2 cellular contexts compared by ENCODE assay signal in the genomic region with DNA sequence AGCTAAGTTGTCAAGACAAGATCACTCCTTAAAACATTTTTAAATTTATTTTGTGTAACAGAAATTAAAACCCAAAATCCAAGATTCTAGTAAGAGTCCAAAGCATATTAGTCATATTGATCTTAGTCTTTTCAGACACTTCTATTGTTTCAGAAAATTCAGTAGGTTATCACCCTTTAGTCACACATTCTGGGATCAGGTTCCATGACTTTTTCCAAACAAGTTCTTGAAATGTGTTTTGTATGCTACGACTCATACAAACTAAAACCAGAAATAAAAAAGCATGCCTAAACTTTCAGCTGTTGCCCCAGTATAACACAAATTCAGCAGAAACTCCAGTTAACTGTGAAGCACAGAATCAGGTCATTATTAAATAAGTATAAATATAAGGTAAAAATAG.
TF ChIP-seq lines count a peak whose summit lies in the region.

No MANE protein-coding gene starts in this region.

TF ChIP-seq in SK-N-SH, 30 proteins besides CTCF, POLR2A, EP300 and RAD21 (continued from another document):
- no peak for TF ChIP-seq REST (IDR thresholded peaks at IDR 0.05; ENCODE audit: low read depth, low read length)
- peak; percentile 46; the same call in 1 of the 2 replicates for TF ChIP-seq PBX3 (IDR thresholded peaks at IDR 0.05)
- peak; percentile 19; the same call in 1 of the 2 replicates for TF ChIP-seq NFIC (IDR thresholded peaks at IDR 0.05; ENCODE audit: borderline replicate concordance)
- TF ChIP-seq MAX (IDR thresholded peaks at IDR 0.05; ENCODE audit: low read depth) = 0 out of 2 replicates have a peak, but pooled peaks have one; percentile 33
- TF ChIP-seq, protein P1, sequence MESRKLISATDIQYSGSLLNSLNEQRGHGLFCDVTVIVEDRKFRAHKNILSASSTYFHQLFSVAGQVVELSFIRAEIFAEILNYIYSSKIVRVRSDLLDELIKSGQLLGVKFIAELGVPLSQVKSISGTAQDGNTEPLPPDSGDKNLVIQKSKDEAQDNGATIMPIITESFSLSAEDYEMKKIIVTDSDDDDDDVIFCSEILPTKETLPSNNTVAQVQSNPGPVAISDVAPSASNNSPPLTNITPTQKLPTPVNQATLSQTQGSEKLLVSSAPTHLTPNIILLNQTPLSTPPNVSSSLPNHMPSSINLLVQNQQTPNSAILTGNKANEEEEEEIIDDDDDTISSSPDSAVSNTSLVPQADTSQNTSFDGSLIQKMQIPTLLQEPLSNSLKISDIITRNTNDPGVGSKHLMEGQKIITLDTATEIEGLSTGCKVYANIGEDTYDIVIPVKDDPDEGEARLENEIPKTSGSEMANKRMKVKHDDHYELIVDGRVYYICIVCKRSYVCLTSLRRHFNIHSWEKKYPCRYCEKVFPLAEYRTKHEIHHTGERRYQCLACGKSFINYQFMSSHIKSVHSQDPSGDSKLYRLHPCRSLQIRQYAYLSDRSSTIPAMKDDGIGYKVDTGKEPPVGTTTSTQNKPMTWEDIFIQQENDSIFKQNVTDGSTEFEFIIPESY (IDR thresholded peaks at IDR 0.05; ENCODE audit: borderline replicate concordance, low read depth) = no peak

TF ChIP-seq in SK-N-SH treated with all-trans-retinoic acid at 6 μM for 48 hours, 23 proteins besides CTCF, POLR2A, EP300 and RAD21 (continued from another document):
- TF ChIP-seq, protein P2, sequence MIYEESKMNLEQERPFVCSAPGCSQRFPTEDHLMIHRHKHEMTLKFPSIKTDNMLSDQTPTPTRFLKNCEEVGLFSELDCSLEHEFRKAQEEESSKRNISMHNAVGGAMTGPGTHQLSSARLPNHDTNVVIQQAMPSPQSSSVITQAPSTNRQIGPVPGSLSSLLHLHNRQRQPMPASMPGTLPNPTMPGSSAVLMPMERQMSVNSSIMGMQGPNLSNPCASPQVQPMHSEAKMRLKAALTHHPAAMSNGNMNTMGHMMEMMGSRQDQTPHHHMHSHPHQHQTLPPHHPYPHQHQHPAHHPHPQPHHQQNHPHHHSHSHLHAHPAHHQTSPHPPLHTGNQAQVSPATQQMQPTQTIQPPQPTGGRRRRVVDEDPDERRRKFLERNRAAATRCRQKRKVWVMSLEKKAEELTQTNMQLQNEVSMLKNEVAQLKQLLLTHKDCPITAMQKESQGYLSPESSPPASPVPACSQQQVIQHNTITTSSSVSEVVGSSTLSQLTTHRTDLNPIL (CRISPR knock-in tag; IDR thresholded peaks at IDR 0.05; ENCODE audit: low read depth) = no peak
- TF ChIP-seq, protein P3, sequence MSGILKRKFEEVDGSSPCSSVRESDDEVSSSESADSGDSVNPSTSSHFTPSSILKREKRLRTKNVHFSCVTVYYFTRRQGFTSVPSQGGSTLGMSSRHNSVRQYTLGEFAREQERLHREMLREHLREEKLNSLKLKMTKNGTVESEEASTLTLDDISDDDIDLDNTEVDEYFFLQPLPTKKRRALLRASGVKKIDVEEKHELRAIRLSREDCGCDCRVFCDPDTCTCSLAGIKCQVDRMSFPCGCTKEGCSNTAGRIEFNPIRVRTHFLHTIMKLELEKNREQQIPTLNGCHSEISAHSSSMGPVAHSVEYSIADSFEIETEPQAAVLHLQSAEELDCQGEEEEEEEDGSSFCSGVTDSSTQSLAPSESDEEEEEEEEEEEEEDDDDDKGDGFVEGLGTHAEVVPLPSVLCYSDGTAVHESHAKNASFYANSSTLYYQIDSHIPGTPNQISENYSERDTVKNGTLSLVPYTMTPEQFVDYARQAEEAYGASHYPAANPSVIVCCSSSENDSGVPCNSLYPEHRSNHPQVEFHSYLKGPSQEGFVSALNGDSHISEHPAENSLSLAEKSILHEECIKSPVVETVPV (CRISPR knock-in tag; IDR thresholded peaks at IDR 0.05) = no peak
- TF ChIP-seq ZFP3 (CRISPR knock-in tag; IDR thresholded peaks at IDR 0.05) (no peak), ESRRG (CRISPR knock-in tag; IDR thresholded peaks at IDR 0.05) (no peak), BACH2 (CRISPR knock-in tag; IDR thresholded peaks at IDR 0.05; ENCODE audit: borderline replicate concordance) (no peak), TSHZ2 (CRISPR knock-in tag; IDR thresholded peaks at IDR 0.05) (no peak), CSDC2 (CRISPR knock-in tag; IDR thresholded peaks at IDR 0.05) (no peak), PATZ1 (CRISPR knock-in tag; IDR thresholded peaks at IDR 0.05; ENCODE audit: borderline replicate concordance) (no peak), TCF4 (CRISPR knock-in tag; IDR thresholded peaks at IDR 0.05; ENCODE audit: borderline replicate concordance) (no peak), ISL1 (CRISPR knock-in tag; IDR thresholded peaks at IDR 0.05) (no peak), ZFP30 (CRISPR knock-in tag; IDR thresholded peaks at IDR 0.05) (no peak), TOX (CRISPR knock-in tag; IDR thresholded peaks at IDR 0.05; ENCODE audit: borderline replicate concordance) (no peak), ZC3H10 (CRISPR knock-in tag; IDR thresholded peaks at IDR 0.05) (no peak), SNAI2 (CRISPR knock-in tag; IDR thresholded peaks at IDR 0.05) (no peak), POU6F1 (CRISPR knock-in tag; IDR thresholded peaks at IDR 0.05; ENCODE audit: borderline replicate concordance, low read depth) (no peak)
